1 cellular context compared by ENCODE assay signal in genomic region chr5:61599370-61600140, GRCh38.
TF ChIP-seq lines count a peak whose summit lies in the region.

No MANE protein-coding gene starts in this region.

TF ChIP-seq in HepG2, 621 proteins besides CTCF, POLR2A, EP300 and RAD21 (continued from another document):
- TF ChIP-seq ARID5B (CRISPR knock-in tag; IDR thresholded peaks at IDR 0.05) (peak; percentile 55), ZNF615 (CRISPR knock-in tag; IDR thresholded peaks at IDR 0.05; ENCODE audit: borderline replicate concordance) (no peak), BCL6 (CRISPR knock-in tag; IDR thresholded peaks at IDR 0.05) (peak; percentile 97), ETV5 (CRISPR knock-in tag; IDR thresholded peaks at IDR 0.05; ENCODE audit: borderline replicate concordance) (peak; percentile 60; the same call in 1 of the 2 replicates), RARA (CRISPR knock-in tag; IDR thresholded peaks at IDR 0.05) (peak; percentile 98), HMG20A (CRISPR knock-in tag; IDR thresholded peaks at IDR 0.05; ENCODE audit: borderline replicate concordance) (peak; percentile 23; the same call in 1 of the 2 replicates), THRA (CRISPR knock-in tag; IDR thresholded peaks at IDR 0.05; ENCODE audit: borderline replicate concordance) (peak; percentile 20; the same call in 1 of the 2 replicates), MXD3 (CRISPR knock-in tag; IDR thresholded peaks at IDR 0.05) (no peak), FOXP1 (IDR thresholded peaks at IDR 0.05) (no peak), FOXP1 (CRISPR knock-in tag; IDR thresholded peaks at IDR 0.05) (peak; percentile 76; the same call in 1 of the 2 replicates), RXRA (CRISPR knock-in tag; IDR thresholded peaks at IDR 0.05) (peak; percentile 55; the same call in 1 of the 2 replicates)
TF ChIP-seq in HepG2: peak in this region for 12.
